ENCODE assay signal across 16 cellular contexts in genomic region chr11:63672934-63673539, GRCh38. TPM values are rescaled to one million over a fixed set of nuclear protein-coding genes. Genes with fewer than 3 reads are reported as not detected.
DNase-seq lines count a peak whose midpoint lies in the region; ATAC-seq and TF ChIP-seq lines count a peak whose summit lies in the region.
"Had no signal": no experiment of that assay in that cellular context is flagged by ENCODE, and none has a peak within 500 bp of the region (broad histone marks: within the 10 kb centered on the region; RNA-seq: fewer than 3 reads in every experiment).

No MANE protein-coding gene starts in this region.

- TF ChIP-seq CTCF in left ventricle myocardium inferior (IDR thresholded peaks at IDR 0.05; ENCODE audit: borderline replicate concordance), result no peak
- TF ChIP-seq CTCF in upper lobe of left lung (IDR thresholded peaks at IDR 0.05), result no peak
- TF ChIP-seq CTCF in esophagus muscularis mucosa (IDR thresholded peaks at IDR 0.05), result no peak

- H3K36me3 Mint-ChIP-seq in T-cell, result no peaks in the 10 kb centered on the region
- H3K36me3 Mint-ChIP-seq: memory B cell had no signal

- H3K4me1 ChIP-seq in left ventricle myocardium inferior (peaks cover 53% of the 10 kb centered on the region), mesenchymal stem cell (ENCODE audit: control insufficient read depth, insufficient read depth, low read depth, low read length) (peaks cover 12% of the 10 kb centered on the region), upper lobe of left lung (peaks cover 22 to 30% (median 23%) of the 10 kb centered on the region in 4 donors), esophagus muscularis mucosa (peaks cover 26 to 29% (median 27%) of the 10 kb centered on the region in 4 donors)

- no peaks in the 10 kb centered on the region for H3K79me1 ChIP-seq in mesenchymal stem cell (replicated peaks; ENCODE audit: low read length, poor library complexity, severe bottlenecking)

- POLR2A ChIA-PET in T-cell (lab: Charles Lee), result no interaction called here

- H2AFZ ChIP-seq in mesenchymal stem cell (ENCODE audit: low read depth, low read length), result no peak overlapping the region

- no peak overlapping the region for H3K18ac ChIP-seq in mesenchymal stem cell (ENCODE audit: low read depth in 1 of 2, low read length in 2 of 2)

- no peak overlapping the region for H2BK12ac ChIP-seq in mesenchymal stem cell (ENCODE audit: low read length in 2 of 2)

- H3K4me3 ChIP-seq in left ventricle myocardium inferior (no peak overlapping the region), mesenchymal stem cell (ENCODE audit: insufficient read depth in 1 of 2, low read depth in 1 of 2, low read length in 2 of 2) (no peak overlapping the region), upper lobe of left lung (no peak overlapping the region), esophagus muscularis mucosa (no peak overlapping the region)
- H3K4me3 ChIP-seq: BLaER1 treated with 17β-estradiol and CSF1 and Interleukin-3, amounts not matched to agents 10 nM and 100 nM; GM12878; suprapubic skin had no signal

- no peak overlapping the region for H3K27ac Mint-ChIP-seq in T-cell
- H3K27ac Mint-ChIP-seq: memory B cell had no signal

- H2AK5ac ChIP-seq in mesenchymal stem cell (ENCODE audit: low read length, severe bottlenecking), result no peak overlapping the region

- H3K23ac ChIP-seq in mesenchymal stem cell (ENCODE audit: low read length in 2 of 2), result no peak overlapping the region

- H3K9me3 Mint-ChIP-seq in T-cell, result no peaks in the 10 kb centered on the region
- H3K9me3 Mint-ChIP-seq: memory B cell had no signal

- WGBS in mesenchymal stem cell, result no CpG with 5 or more reads among the region's 1 CpG
- WGBS in upper lobe of left lung, 2 donors, result 81 to 100% methylated on average over 1 of the region's 1 CpG
- WGBS in esophagus muscularis mucosa, result 91% methylated on average over 1 of the region's 1 CpG

- no peak overlapping the region for H4K91ac ChIP-seq in mesenchymal stem cell (ENCODE audit: low read length)

- no peak overlapping the region for H3K14ac ChIP-seq in mesenchymal stem cell (ENCODE audit: low read length in 2 of 2)

- H3K36me3 ChIP-seq in left ventricle myocardium inferior, result no peaks in the 10 kb centered on the region
- H3K36me3 ChIP-seq in mesenchymal stem cell (ENCODE audit: control insufficient read depth in 1 of 2, insufficient read depth in 2 of 2, low read depth in 1 of 2, low read length in 2 of 2), result peaks cover 0 to 3% of the 10 kb centered on the region in 2 experiments
- H3K36me3 ChIP-seq in upper lobe of left lung, result no peaks in the 10 kb centered on the region
- H3K36me3 ChIP-seq in esophagus muscularis mucosa, result no peaks in the 10 kb centered on the region
- H3K36me3 ChIP-seq: suprapubic skin had no signal

- peak overlapping the region; percentile 55 for H3K27ac ChIP-seq in left ventricle myocardium inferior (replicated peaks)
- no peak overlapping the region for H3K27ac ChIP-seq in mesenchymal stem cell (ENCODE audit: low read length, poor library complexity, severe bottlenecking)
- no peak overlapping the region for H3K27ac ChIP-seq in upper lobe of left lung
- no peak overlapping the region for H3K27ac ChIP-seq in esophagus muscularis mucosa (replicated peaks in 1 of 4)
- H3K27ac ChIP-seq: BLaER1 treated with 17β-estradiol and CSF1 and Interleukin-3, amounts not matched to agents 10 nM and 100 nM; suprapubic skin had no signal

- H3K4me2 ChIP-seq in mesenchymal stem cell (ENCODE audit: low read length, poor library complexity, severe bottlenecking), result no peak overlapping the region

- H2BK120ac ChIP-seq in mesenchymal stem cell (ENCODE audit: low read depth, low read length), result no peak overlapping the region

- CTCF ChIA-PET in T-cell (lab: Charles Lee), result interaction anchor here in 1 of 2 donors (0.9 kb wide), 1 partner anchor 8 kb away, joined by 3 read pairs; the partner anchor contains the start of gene RTN3

- ATAC-seq in T-cell (replicated peaks in 1 of 4) (no peak), upper lobe of left lung (ENCODE audit: low FRiP score in 2 of 2) (no peak), HG03045 (IDR thresholded peaks at IDR 0.05; ENCODE audit: unreplicated experiment) (no peak)
- ATAC-seq: GM12878 had no signal

- H3K4me1 Mint-ChIP-seq in T-cell, result peaks cover 23 to 29% (median 23%) of the 10 kb centered on the region in 3 donors

- TF ChIP-seq POLR2A in upper lobe of left lung (IDR thresholded peaks at IDR 0.05) (no peak), esophagus muscularis mucosa (IDR thresholded peaks at IDR 0.05; ENCODE audit: low read depth) (no peak)

- no peak for TF ChIP-seq EP300 in upper lobe of left lung (IDR thresholded peaks at IDR 0.05)
- TF ChIP-seq EP300 in esophagus muscularis mucosa (IDR thresholded peaks at IDR 0.05), result no peak

- H3K4me3 Mint-ChIP-seq in T-cell, result peak overlapping the region; percentile 44 to 78 (median 45)

- H4K8ac ChIP-seq in mesenchymal stem cell (ENCODE audit: low read length), result no peak overlapping the region

- no peak overlapping the region for H3K4ac ChIP-seq in mesenchymal stem cell (ENCODE audit: low read depth in 1 of 2, low read length in 2 of 2)

- H3K9ac ChIP-seq in mesenchymal stem cell (ENCODE audit: low read length), result peak overlapping the region; percentile 49
- H3K9ac ChIP-seq: BLaER1 treated with 17β-estradiol and CSF1 and Interleukin-3, amounts not matched to agents 10 nM and 100 nM had no signal

- H3K9me3 ChIP-seq in left ventricle myocardium inferior (replicated peaks), result no peaks in the 10 kb centered on the region
- no peaks in the 10 kb centered on the region for H3K9me3 ChIP-seq in mesenchymal stem cell (ENCODE audit: control insufficient read depth, low read length)
- H3K9me3 ChIP-seq in upper lobe of left lung, result no peaks in the 10 kb centered on the region
- no peaks in the 10 kb centered on the region for H3K9me3 ChIP-seq in esophagus muscularis mucosa
- H3K9me3 ChIP-seq: BLaER1 treated with 17β-estradiol and CSF1 and Interleukin-3, amounts not matched to agents 10 nM and 100 nM; suprapubic skin had no signal

- no peak overlapping the region for H2BK5ac ChIP-seq in mesenchymal stem cell (ENCODE audit: low read depth, low read length, poor library complexity, severe bottlenecking)

- DNase-seq in left ventricle myocardium inferior (no peak), cardiac septum (ENCODE audit: low spot score) (no peak), T-cell (no peak), mesenchymal stem cell (no peak), NCI-H446 treated with DMSO at 0.1 percent for 48 hours (lab: John Stamatoyannopoulos, UW) (no peak), upper lobe of left lung (no peak), esophagus muscularis mucosa (ENCODE audit: extremely low spot score) (no peak)
- DNase-seq: activated CD4-positive, alpha-beta T cell treated with anti-CD3 and anti-CD28 coated beads for 4 hours; KG1; NCI-H1436; occipital lobe had no signal

- intact Hi-C loops in left ventricle myocardium inferior (cut with micrococcal nuclease), result no loop called here
- intact Hi-C loops in cardiac septum (cut with DNase I), result loop anchor here (5.0 kb wide), 2 partner anchors 61 to 64 kb away; partner anchors contain the start of gene PLAAT3
- intact Hi-C loops in esophagus muscularis mucosa (cut with DNase I), result no loop called here

- H3K27me3 ChIP-seq in left ventricle myocardium inferior (ENCODE audit: low read depth) (no peaks in the 10 kb centered on the region), mesenchymal stem cell (ENCODE audit: control insufficient read depth in 1 of 2, insufficient read depth in 1 of 2, low read length in 2 of 2) (no peaks in the 10 kb centered on the region), upper lobe of left lung (no peaks in the 10 kb centered on the region), esophagus muscularis mucosa (no peaks in the 10 kb centered on the region)
- H3K27me3 ChIP-seq: BLaER1 treated with 17β-estradiol and CSF1 and Interleukin-3, amounts not matched to agents 10 nM and 100 nM; suprapubic skin had no signal

- no peak overlapping the region for H2BK15ac ChIP-seq in mesenchymal stem cell (ENCODE audit: low read depth, poor library complexity, severe bottlenecking)

- no peaks in the 10 kb centered on the region for H3K27me3 Mint-ChIP-seq in T-cell
- H3K27me3 Mint-ChIP-seq: memory B cell had no signal

RNA-seq across cellular contexts. Expression of gene ATL3, which starts 1.9 kb away (rescaled TPM):
- 13.4 TPM for total RNA-seq in left ventricle myocardium inferior
- total RNA-seq in cardiac septum, result 15.1 TPM
- total RNA-seq in T-cell, result 10 to 100 TPM; 27.4 to 43.7 (median 37.6) TPM
- polyA plus RNA-seq in mesenchymal stem cell (2013, experiment 1 of 2), result 26.4 TPM
- 27.0 TPM for polyA plus RNA-seq in mesenchymal stem cell (2013, experiment 2 of 2)
- 10 to 100 TPM; 16.8 to 75.1 (median 61.2) TPM for total RNA-seq in upper lobe of left lung
- 100 to 1,000 TPM; 138 to 202 (median 144) TPM for total RNA-seq in esophagus muscularis mucosa

RNA-seq across cellular contexts. Expression of gene RTN3, which starts 8.3 kb away (rescaled TPM):
- total RNA-seq in left ventricle myocardium inferior (45.0 TPM), cardiac septum (69.6 TPM), T-cell (10 to 100 TPM; 25.0 to 39.7 (median 34.9) TPM), upper lobe of left lung (100 to 1,000 TPM in 4 of 6 donors, 10 to 100 TPM in 2; 41.9 to 153 (median 113) TPM), esophagus muscularis mucosa (10 to 100 TPM; 79.5 to 97.4 (median 87.1) TPM)
- polyA plus RNA-seq in mesenchymal stem cell (2013, experiment 1 of 2), result 116 TPM
- 117 TPM for polyA plus RNA-seq in mesenchymal stem cell (2013, experiment 2 of 2)

RNA-seq across cellular contexts. Expression of gene PLAAT3, which starts 58.8 kb away (rescaled TPM):
- total RNA-seq in left ventricle myocardium inferior (144 TPM), cardiac septum (109 TPM), T-cell (1 to 10 TPM; 3.7 to 10.0 (median 6.0) TPM), upper lobe of left lung (100 to 1,000 TPM in 3 of 6 donors, 10 to 100 TPM in 3; 36.7 to 128 (median 89.5) TPM), esophagus muscularis mucosa (10 to 100 TPM; 40.3 to 74.8 (median 54.4) TPM)
- 4.6 TPM for polyA plus RNA-seq in mesenchymal stem cell (2013, experiment 1 of 2)
- polyA plus RNA-seq in mesenchymal stem cell (2013, experiment 2 of 2), result 4.8 TPM
